In genomic region chr12:62133440-62133839, GRCh38 we compare ENCODE assay signal across 29 cellular contexts.
"Had no signal": no experiment of that assay in that cellular context is flagged by ENCODE, and none has a peak within 500 bp of the region (broad histone marks: within the 10 kb centered on the region; RNA-seq: fewer than 3 reads in every experiment).

No MANE protein-coding gene starts in this region.

- H3K4me1 ChIP-seq: parathyroid adenoma, psoas muscle, right lobe of liver, sigmoid colon, testis, tibial artery, transverse colon, upper lobe of right lung, uterus had no signal

- H3K27ac ChIP-seq: neutrophil, parathyroid adenoma, psoas muscle, right lobe of liver, sigmoid colon, stomach, testis, tibial artery, transverse colon, upper lobe of right lung, uterus had no signal

- H3K9me3 ChIP-seq: neutrophil, psoas muscle, right lobe of liver, sigmoid colon, stomach, testis, tibial artery, transverse colon, upper lobe of right lung, uterus had no signal

- ATAC-seq: naive thymus-derived CD8-positive, alpha-beta T cell; natural killer cell treated with Interleukin-12 subunit alpha and Interleukin-12 subunit beta and Interleukin-15 and Interleukin-18, amount 100 ng/mL, for 72 hours; psoas muscle; right cardiac atrium; right lobe of liver; stimulated activated effector memory CD8-positive, alpha-beta T cell treated with anti-CD3 and anti-CD28 coated beads, Interleukin-12 subunit alpha, Interleukin-12 subunit beta, amount 100 ng/mL, for 72 hours; stimulated activated naive B cell treated with anti-CD40 and anti-IgM and Interleukin-4, amounts not matched to agents 10 μg/mL and 1 μg/mL and 100 μg/mL, for 72 hours; upper lobe of right lung had no signal

- H3K79me2 ChIP-seq: parathyroid adenoma had no signal

- H3K27me3 ChIP-seq: neutrophil, right lobe of liver, sigmoid colon, stomach, testis, tibial artery, transverse colon, upper lobe of right lung, uterus had no signal

- H3K4me3 Mint-ChIP-seq: naive thymus-derived CD8-positive, alpha-beta T cell; natural killer cell treated with Interleukin-12 subunit alpha and Interleukin-12 subunit beta and Interleukin-15 and Interleukin-18, amount 100 ng/mL, for 72 hours; nephron progenitor cell; neural crest cell; stimulated activated effector memory CD8-positive, alpha-beta T cell treated with anti-CD3 and anti-CD28 coated beads, Interleukin-12 subunit alpha, Interleukin-12 subunit beta, amount 100 ng/mL, for 72 hours; stimulated activated naive B cell treated with anti-CD40 and anti-IgM and Interleukin-4, amounts not matched to agents 10 μg/mL and 1 μg/mL and 100 μg/mL, for 72 hours; stimulated activated naive CD8-positive, alpha-beta T cell treated with anti-CD3 and anti-CD28 coated beads, Interleukin-15, Interleukin-2, amounts not matched to agents 100 ng/mL and 50 ng/mL, for 24 hours; type B pancreatic cell had no signal

- H3K36me3 Mint-ChIP-seq: naive thymus-derived CD8-positive, alpha-beta T cell; natural killer cell treated with Interleukin-12 subunit alpha and Interleukin-12 subunit beta and Interleukin-15 and Interleukin-18, amount 100 ng/mL, for 72 hours; stimulated activated effector memory CD8-positive, alpha-beta T cell treated with anti-CD3 and anti-CD28 coated beads, Interleukin-12 subunit alpha, Interleukin-12 subunit beta, amount 100 ng/mL, for 72 hours; stimulated activated naive B cell treated with anti-CD40 and anti-IgM and Interleukin-4, amounts not matched to agents 10 μg/mL and 1 μg/mL and 100 μg/mL, for 72 hours; type B pancreatic cell had no signal

- H3K9ac ChIP-seq: parathyroid adenoma had no signal

- H2AFZ ChIP-seq: parathyroid adenoma had no signal

- H3K36me3 ChIP-seq: neutrophil, right lobe of liver, sigmoid colon, stomach, tibial artery, transverse colon, upper lobe of right lung, uterus had no signal

- FAIRE-seq: small intestine had no signal

- H3K4me3 ChIP-seq: psoas muscle, right lobe of liver, sigmoid colon, stomach, testis, tibial artery, transverse colon, upper lobe of right lung, uterus had no signal

- H3K27ac Mint-ChIP-seq: naive thymus-derived CD8-positive, alpha-beta T cell; natural killer cell treated with Interleukin-12 subunit alpha and Interleukin-12 subunit beta and Interleukin-15 and Interleukin-18, amount 100 ng/mL, for 72 hours; nephron progenitor cell; stimulated activated effector memory CD8-positive, alpha-beta T cell treated with anti-CD3 and anti-CD28 coated beads, Interleukin-12 subunit alpha, Interleukin-12 subunit beta, amount 100 ng/mL, for 72 hours; stimulated activated naive B cell treated with anti-CD40 and anti-IgM and Interleukin-4, amounts not matched to agents 10 μg/mL and 1 μg/mL and 100 μg/mL, for 72 hours; stimulated activated naive CD8-positive, alpha-beta T cell treated with anti-CD3 and anti-CD28 coated beads, Interleukin-15, Interleukin-2, amounts not matched to agents 100 ng/mL and 50 ng/mL, for 24 hours; type B pancreatic cell had no signal

- H3K4me1 Mint-ChIP-seq: stimulated activated effector memory CD8-positive, alpha-beta T cell treated with anti-CD3 and anti-CD28 coated beads, Interleukin-12 subunit alpha, Interleukin-12 subunit beta, amount 100 ng/mL, for 72 hours; stimulated activated naive B cell treated with anti-CD40 and anti-IgM and Interleukin-4, amounts not matched to agents 10 μg/mL and 1 μg/mL and 100 μg/mL, for 72 hours had no signal

- DNase-seq: naive thymus-derived CD8-positive, alpha-beta T cell; nephron progenitor cell; nucleus accumbens; posterior cingulate gyrus; psoas muscle; right cardiac atrium; right lobe of liver; sigmoid colon; small intestine; stimulated activated CD4-positive, alpha-beta T cell treated with anti-CD3 and anti-CD28 coated beads, Interleukin-15, amount 100 ng/mL, for 24 hours; stimulated activated CD4-positive, alpha-beta T cell treated with anti-CD3 and anti-CD28 coated beads, Interleukin-2, amount 100 ng/mL, for 24 hours; stimulated activated CD4-positive, alpha-beta T cell treated with anti-CD3 and anti-CD28 coated beads, Interleukin-2, amount 100 ng/mL, for 48 hours; stimulated activated CD4-positive, alpha-beta T cell treated with anti-CD3 and anti-CD28 coated beads, Interleukin-4, amount 100 ng/mL, for 24 hours; stimulated activated naive B cell treated with anti-CD40 and anti-IgM and Interleukin-4, amounts not matched to agents 10 μg/mL and 1 μg/mL and 100 μg/mL, for 72 hours; stimulated activated naive CD4-positive, alpha-beta T cell treated with Interleukin-2 at 50 U/mL for 16 hours; stomach; testis; tibial artery; transverse colon; upper lobe of right lung; uterus had no signal

- H3K27me3 Mint-ChIP-seq: progenitor cell of endocrine pancreas; stimulated activated naive B cell treated with anti-CD40 and anti-IgM and Interleukin-4, amounts not matched to agents 10 μg/mL and 1 μg/mL and 100 μg/mL, for 72 hours had no signal
